8 cellular contexts compared by ENCODE assay signal in the genomic region with DNA sequence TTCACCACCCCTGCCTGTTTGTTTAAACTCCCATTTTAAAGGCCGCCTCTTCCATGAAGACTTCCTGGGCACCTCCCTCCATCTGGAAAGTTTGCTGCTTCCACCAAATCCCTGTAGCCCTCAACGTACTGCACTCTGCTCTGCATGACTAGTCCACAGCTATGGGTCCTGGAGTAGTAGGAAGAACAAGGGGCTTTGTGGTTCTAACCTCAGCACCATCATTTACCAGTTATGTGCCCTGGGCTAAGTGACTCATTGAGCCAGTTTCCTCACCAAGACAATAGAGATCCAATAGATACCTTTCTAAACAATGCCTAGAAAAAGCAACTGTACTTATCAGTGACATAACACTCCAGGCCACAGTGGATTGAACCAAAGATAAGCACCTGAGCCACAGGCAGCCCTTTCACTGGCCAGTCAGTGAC. TPM values are rescaled to one million over a fixed set of nuclear protein-coding genes. Genes with fewer than 3 reads are reported as not detected.
DNase-seq lines count a peak whose midpoint lies in the region; ATAC-seq and TF ChIP-seq lines count a peak whose summit lies in the region.

No MANE protein-coding gene starts in this region.

- intact Hi-C loops in sciatic nerve (cut with DNase I), result no loop called here

- peaks cover 5% of the 10 kb centered on the region for H3K36me3 Mint-ChIP-seq in activated naive CD8-positive, alpha-beta T cell

- H3K4me3 Mint-ChIP-seq in activated naive CD8-positive, alpha-beta T cell, result peak overlapping the region; percentile 72

- no peaks in the 10 kb centered on the region for H3K27me3 Mint-ChIP-seq in activated naive CD8-positive, alpha-beta T cell

- ATAC-seq in sciatic nerve (no peak), GM21528 (IDR thresholded peaks at IDR 0.05; ENCODE audit: low FRiP score, unreplicated experiment) (no peak)

- H3K9me3 Mint-ChIP-seq in activated naive CD8-positive, alpha-beta T cell (ENCODE audit: low read depth), result no peaks in the 10 kb centered on the region

- H3K4me1 Mint-ChIP-seq in activated naive CD8-positive, alpha-beta T cell (ENCODE audit: low read depth), result peaks cover 56% of the 10 kb centered on the region

- DNase-seq in AG09319 (ENCODE audit: extremely low read depth, low read depth), result peak; percentile 65
- DNase-seq in Jurkat, Clone E6-1 (ENCODE audit: low read depth, low spot score), result peak; percentile 16
- DNase-seq in kidney glomerular epithelial cell (lab: John Stamatoyannopoulos, UW), result peak; percentile 94
- DNase-seq in NCI-H526 treated with DMSO at 0.1 percent for 48 hours (lab: John Stamatoyannopoulos, UW), result no peak
- DNase-seq in NCI-H1436 (lab: John Stamatoyannopoulos, UW), result no peak
- DNase-seq in sciatic nerve (ENCODE audit: low spot score), result no peak

- peak overlapping the region; percentile 46 for H3K27ac Mint-ChIP-seq in activated naive CD8-positive, alpha-beta T cell

- no peak for TF ChIP-seq CTCF in AG09319 (IDR thresholded peaks at IDR 0.05; ENCODE audit: low read depth, low read length)

- H3K4me3 ChIP-seq in Jurkat, Clone E6-1 (ENCODE audit: low read length), result no peak overlapping the region

RNA-seq across cellular contexts. Expression of a gene that starts 8.5 kb away (rescaled TPM):
- 0.48 TPM for polyA plus RNA-seq in Jurkat, Clone E6-1 (2012; ENCODE audit: insufficient read depth, insufficient read length)
- 93.0 TPM for total RNA-seq in sciatic nerve

Comparison
In these comparisons a context has a peak if more than half of its experiments do, and no peak if none do; other contexts are left out.
1. DNase-seq: peak in AG09319 (single experiment), Jurkat, Clone E6-1 (single experiment) and kidney glomerular epithelial cell (single experiment); none in NCI-H526 treated with DMSO at 0.1 percent for 48 hours (single experiment), NCI-H1436 (single experiment) and sciatic nerve (single experiment).